In the genomic region with DNA sequence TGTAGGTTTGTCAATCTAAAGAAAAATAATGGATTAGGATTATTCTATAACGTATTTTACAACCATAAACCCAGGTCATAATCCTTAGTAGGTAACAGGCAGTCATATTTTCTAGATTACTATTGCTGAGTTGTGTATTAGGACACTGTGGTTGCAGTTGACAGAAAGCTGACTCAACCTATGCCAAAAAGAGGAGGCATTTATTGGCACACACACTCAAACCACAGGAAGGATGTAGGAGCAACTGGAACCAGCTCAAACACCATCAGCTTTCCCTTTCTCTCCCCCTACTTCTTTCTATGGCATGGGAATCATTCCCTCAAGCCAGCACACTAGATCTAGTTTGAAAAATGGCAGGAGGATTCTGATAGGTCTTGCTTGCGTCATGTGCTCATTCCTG, we compare ENCODE assay signal across 14 cellular contexts.
DNase-seq lines count a peak whose midpoint lies in the region; ATAC-seq, FAIRE-seq and TF ChIP-seq lines count a peak whose summit lies in the region.
"Had no signal": no experiment of that assay in that cellular context is flagged by ENCODE, and none has a peak within 500 bp of the region (broad histone marks: within the 10 kb centered on the region; RNA-seq: fewer than 3 reads in every experiment).

No MANE protein-coding gene starts in this region.

- intact Hi-C loops in endothelial cell of umbilical vein (cut with micrococcal nuclease) = no loop called here

- no peak for ATAC-seq in GM21723 (IDR thresholded peaks at IDR 0.05; ENCODE audit: unreplicated experiment)
- ATAC-seq: activated naive CD4-positive, alpha-beta T cell treated with anti-CD3 and anti-CD28 coated beads, Interleukin-2, amount 50 U/mL, for 72 hours; left cardiac atrium had no signal

- no peak overlapping the region for H3K4me3 ChIP-seq in endothelial cell of umbilical vein (replicated peaks in 1 of 3; ENCODE audit: insufficient read depth in 1 of 3, low read depth in 1 of 3, low read length in 3 of 3)
- H3K4me3 ChIP-seq: thoracic aorta had no signal

- H3K4me2 ChIP-seq in endothelial cell of umbilical vein (ENCODE audit: insufficient read depth, low read length) = no peak overlapping the region

- H4K20me1 ChIP-seq in endothelial cell of umbilical vein (replicated peaks; ENCODE audit: control insufficient read depth, extremely low read depth, insufficient read depth, low read length) = no peaks in the 10 kb centered on the region

- H3K27ac ChIP-seq in endothelial cell of umbilical vein (ENCODE audit: insufficient read depth, low read depth, low read length) = no peak overlapping the region
- H3K27ac ChIP-seq: thoracic aorta had no signal

- dilution Hi-C loops in endothelial cell of umbilical vein (cut with MboI; ENCODE audit: extremely low pct_ligation_motif_present, low sequenced_read_pairs) = no loop called here

- H3K9me1 ChIP-seq in endothelial cell of umbilical vein (replicated peaks; ENCODE audit: control insufficient read depth, extremely low read depth, insufficient read depth, low read length) = no peaks in the 10 kb centered on the region

- no peaks in the 10 kb centered on the region for H3K9me3 ChIP-seq in endothelial cell of umbilical vein (replicated peaks; ENCODE audit: control insufficient read depth, insufficient read depth, low read length)
- H3K9me3 ChIP-seq: thoracic aorta had no signal

- DNase-seq in GM12892 (ENCODE audit: insufficient read length) = no peak
- peak; percentile 37 for DNase-seq in MV-4-11 (lab: John Stamatoyannopoulos, UW)
- DNase-seq in endothelial cell of umbilical vein (ENCODE audit: low read depth, low spot score) = no peak
- peak; percentile 40 for DNase-seq in renal cortical epithelial cell (ENCODE audit: low read depth)
- no peak for DNase-seq in stimulated activated CD8-positive, alpha-beta memory T cell treated with anti-CD3 and anti-CD28 coated beads, Interleukin-4, amount 100 ng/mL, for 48 hours
- DNase-seq in NCI-H345 (lab: John Stamatoyannopoulos, UW) = no peak
- DNase-seq: left cardiac atrium, NCI-H1092 treated with DMSO at 0.1 percent for 48 hours, NCI-H510A treated with DMSO at 0.1 percent for 48 hours, nephron progenitor cell had no signal

- no peak overlapping the region for H2AFZ ChIP-seq in endothelial cell of umbilical vein (ENCODE audit: low read depth, low read length)

- H3K4me1 ChIP-seq in endothelial cell of umbilical vein (ENCODE audit: control insufficient read depth, extremely low read depth, insufficient read depth, low read length) = peaks cover 6% of the 10 kb centered on the region

- FAIRE-seq in GM12892 (lab: Jason Lieb, UNC) (peak; percentile 73), endothelial cell of umbilical vein (lab: Jason Lieb, UNC) (peak; percentile 49)
- FAIRE-seq: frontal cortex had no signal

- POLR2A ChIA-PET in endothelial cell of umbilical vein (lab: Charles Lee) = no interaction called here

- no TSS peak for BruUV-seq in endothelial cell of umbilical vein (replicated peaks; lab: Mats Ljungman, UMichigan)

- H3K79me2 ChIP-seq in endothelial cell of umbilical vein (ENCODE audit: control insufficient read depth, insufficient read depth, low read length) = no peaks in the 10 kb centered on the region

- CTCF ChIA-PET in endothelial cell of umbilical vein (lab: Charles Lee) = interaction anchor here (0.8 kb wide), 1 partner anchor 28 kb away, joined by 3 read pairs; no protein-coding TSS in a partner anchor

- no peaks in the 10 kb centered on the region for H3K27me3 ChIP-seq in endothelial cell of umbilical vein (ENCODE audit: control insufficient read depth in 2 of 2, insufficient read depth in 2 of 2, low read length in 2 of 2)

- no peaks in the 10 kb centered on the region for H3K36me3 ChIP-seq in endothelial cell of umbilical vein (ENCODE audit: control insufficient read depth in 2 of 2, extremely low read depth in 1 of 2, insufficient read depth in 2 of 2, low read length in 2 of 2)
- H3K36me3 ChIP-seq: thoracic aorta had no signal

- TF ChIP-seq POLR2A in GM12892 (IDR thresholded peaks at IDR 0.05; ENCODE audit: low read depth, low read length) (no peak), endothelial cell of umbilical vein (IDR thresholded peaks at IDR 0.05; ENCODE audit: low read depth, low read length) (no peak)

- H3K9ac ChIP-seq in endothelial cell of umbilical vein (replicated peaks; ENCODE audit: extremely low read depth, insufficient read depth, low read length) = no peak overlapping the region

- TF ChIP-seq CTCF in endothelial cell of umbilical vein (IDR thresholded peaks at IDR 0.05; ENCODE audit: extremely low read depth in 1 of 2, insufficient read depth in 1 of 2, low read depth in 1 of 2, low read length in 2 of 2) = no peak

TF ChIP-seq in endothelial cell of umbilical vein, 7 proteins besides CTCF, POLR2A, EP300 and RAD21:
- TF ChIP-seq GATA2 (IDR thresholded peaks at IDR 0.05; ENCODE audit: insufficient read depth, insufficient read length, low read depth, low read length) (peak; percentile 30), EZH2 (IDR thresholded peaks at IDR 0.05; ENCODE audit: borderline replicate concordance, low read depth, low read length, severe bottlenecking) (no peak), POLR2AphosphoS5 (IDR thresholded peaks at IDR 0.05; ENCODE audit: insufficient read depth, low read depth, low read length) (no peak), MYC (IDR thresholded peaks at IDR 0.05; ENCODE audit: low read depth, low read length) (no peak), FOS (IDR thresholded peaks at IDR 0.05; ENCODE audit: borderline replicate concordance, insufficient read depth, low read length) (peak; percentile 46)
- TF ChIP-seq, protein P1, sequence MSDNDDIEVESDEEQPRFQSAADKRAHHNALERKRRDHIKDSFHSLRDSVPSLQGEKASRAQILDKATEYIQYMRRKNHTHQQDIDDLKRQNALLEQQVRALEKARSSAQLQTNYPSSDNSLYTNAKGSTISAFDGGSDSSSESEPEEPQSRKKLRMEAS (IDR thresholded peaks at IDR 0.05; ENCODE audit: insufficient read depth, insufficient read length) = no peak

Comparison
In these comparisons a context has a peak if more than half of its experiments do, and no peak if none do; other contexts are left out.
1. DNase-seq: peak in MV-4-11 (single experiment) and renal cortical epithelial cell (single experiment); none in GM12892 (single experiment), endothelial cell of umbilical vein (single experiment), stimulated activated CD8-positive, alpha-beta memory T cell treated with anti-CD3 and anti-CD28 coated beads, Interleukin-4, amount 100 ng/mL, for 48 hours (single experiment) and NCI-H345 (single experiment).